1 cellular context compared by ENCODE assay signal in genomic region chr3:13019243-13019701, GRCh38.
TF ChIP-seq lines count a peak whose summit lies in the region.

No MANE protein-coding gene starts in this region.

TF ChIP-seq in K562, 482 proteins besides CTCF, POLR2A, EP300 and RAD21 (continued from another document and continues in another):
- no peak for TF ChIP-seq SMARCA4 (IDR thresholded peaks at IDR 0.05)
- TF ChIP-seq DDX20 (tag; IDR thresholded peaks at IDR 0.05; ENCODE audit: low read depth) = no peak
- no peak for TF ChIP-seq NFRKB (IDR thresholded peaks at IDR 0.05; ENCODE audit: low read depth)
- TF ChIP-seq ASH1L (IDR thresholded peaks at IDR 0.05; ENCODE audit: borderline replicate concordance, low read depth, partially characterized antibody) = no peak
- no peak for TF ChIP-seq THRA (IDR thresholded peaks at IDR 0.05)
- no peak for TF ChIP-seq ZNF263 (CRISPR knock-in tag; IDR thresholded peaks at IDR 0.05; ENCODE audit: borderline replicate concordance)
- no peak for TF ChIP-seq MYC (IDR thresholded peaks at IDR 0.05; ENCODE audit: low read depth, low read length)
- no peak for TF ChIP-seq MYC (CRISPR knock-in tag; IDR thresholded peaks at IDR 0.05; ENCODE audit: borderline replicate concordance, low read depth)
- no peak for TF ChIP-seq CREB1 (IDR thresholded peaks at IDR 0.05)
- TF ChIP-seq CREB1 (CRISPR knock-in tag; IDR thresholded peaks at IDR 0.05) = 0 out of 2 replicates have a peak, but pooled peaks have one; percentile 20
- TF ChIP-seq ZNF766 (CRISPR knock-in tag; conservative IDR thresholded peaks at IDR 0.05) = 0 out of 2 replicates have a peak, but pooled peaks have one; percentile 25
- TF ChIP-seq NRF1 (conservative IDR thresholded peaks at IDR 0.05 in 1 of 2, IDR thresholded peaks at IDR 0.05 in 1 of 2) = peak in 1 of 2 experiments; percentile 30; a peak in 1 of 4 replicates
- TF ChIP-seq TRIM24 (IDR thresholded peaks at IDR 0.05) = no peak
- no peak for TF ChIP-seq ARID2 (IDR thresholded peaks at IDR 0.05)
- TF ChIP-seq MXD1 (CRISPR knock-in tag; IDR thresholded peaks at IDR 0.05; ENCODE audit: borderline replicate concordance, poor library complexity, severe bottlenecking) = no peak
- TF ChIP-seq DNMT1 (IDR thresholded peaks at IDR 0.05) = no peak
- no peak for TF ChIP-seq ZNF707 (CRISPR knock-in tag; conservative IDR thresholded peaks at IDR 0.05)
- no peak for TF ChIP-seq ELK3 (CRISPR knock-in tag; IDR thresholded peaks at IDR 0.05)
- no peak for TF ChIP-seq NFATC3 (IDR thresholded peaks at IDR 0.05)
- no peak for TF ChIP-seq ZNF184 (CRISPR knock-in tag; IDR thresholded peaks at IDR 0.05)
- no peak for TF ChIP-seq SNRNP70 (optimal IDR thresholded peaks at IDR 0.05; ENCODE audit: low read depth, low read length)
- TF ChIP-seq ZNF592 (IDR thresholded peaks at IDR 0.05) = no peak
- TF ChIP-seq ZNF511 (CRISPR knock-in tag; IDR thresholded peaks at IDR 0.05) = no peak
- no peak for TF ChIP-seq ZFX (CRISPR knock-in tag; IDR thresholded peaks at IDR 0.05)
- no peak for TF ChIP-seq ZNF764 (CRISPR knock-in tag; IDR thresholded peaks at IDR 0.05; ENCODE audit: low read depth)
- no peak for TF ChIP-seq ZNF12 (CRISPR knock-in tag; IDR thresholded peaks at IDR 0.05)
- TF ChIP-seq ZNF785 (CRISPR knock-in tag; IDR thresholded peaks at IDR 0.05) = no peak
- TF ChIP-seq BRD9 (IDR thresholded peaks at IDR 0.05; ENCODE audit: low read depth, partially characterized antibody) = no peak
- TF ChIP-seq ZNF79 (CRISPR knock-in tag; IDR thresholded peaks at IDR 0.05; ENCODE audit: low read depth) = no peak
- no peak for TF ChIP-seq THAP12 (CRISPR knock-in tag; IDR thresholded peaks at IDR 0.05)
- no peak for TF ChIP-seq ID3 (CRISPR knock-in tag; IDR thresholded peaks at IDR 0.05)
- no peak for TF ChIP-seq ID3 (tag; IDR thresholded peaks at IDR 0.05)
- peak; percentile 97 for TF ChIP-seq ZNF316 (IDR thresholded peaks at IDR 0.05)
- no peak for TF ChIP-seq ZNF140 (CRISPR knock-in tag; IDR thresholded peaks at IDR 0.05)
- peak; percentile 91 for TF ChIP-seq MAFG (tag; conservative IDR thresholded peaks at IDR 0.05)
- TF ChIP-seq ATF7 (IDR thresholded peaks at IDR 0.05) = peak; percentile 33; the same call in 1 of the 2 replicates
- TF ChIP-seq ZNF695 (CRISPR knock-in tag; IDR thresholded peaks at IDR 0.05) = no peak
- TF ChIP-seq ZKSCAN3 (CRISPR knock-in tag; IDR thresholded peaks at IDR 0.05) = no peak
- peak; percentile 93 for TF ChIP-seq MAFK (IDR thresholded peaks at IDR 0.05; ENCODE audit: low read length)
- no peak for TF ChIP-seq E2F1 (CRISPR knock-in tag; IDR thresholded peaks at IDR 0.05)
- no peak for TF ChIP-seq MCM7 (IDR thresholded peaks at IDR 0.05)
- TF ChIP-seq MAZ (CRISPR knock-in tag; conservative IDR thresholded peaks at IDR 0.05 in 1 of 2, IDR thresholded peaks at IDR 0.05 in 1 of 2) = 0 out of 4 replicates have a peak, but pooled peaks of 1 of the 2 experiments have one; percentile 24
- no peak for TF ChIP-seq KAT8 (IDR thresholded peaks at IDR 0.05; ENCODE audit: low read depth)
- TF ChIP-seq GTF2A2 (tag; IDR thresholded peaks at IDR 0.05) = no peak
- TF ChIP-seq ZNF23 (CRISPR knock-in tag; IDR thresholded peaks at IDR 0.05) = no peak
- TF ChIP-seq ATF2 (CRISPR knock-in tag; IDR thresholded peaks at IDR 0.05) = no peak
- TF ChIP-seq SRSF7 (optimal IDR thresholded peaks at IDR 0.05; ENCODE audit: low read depth, low read length) = no peak
